In the genomic region with DNA sequence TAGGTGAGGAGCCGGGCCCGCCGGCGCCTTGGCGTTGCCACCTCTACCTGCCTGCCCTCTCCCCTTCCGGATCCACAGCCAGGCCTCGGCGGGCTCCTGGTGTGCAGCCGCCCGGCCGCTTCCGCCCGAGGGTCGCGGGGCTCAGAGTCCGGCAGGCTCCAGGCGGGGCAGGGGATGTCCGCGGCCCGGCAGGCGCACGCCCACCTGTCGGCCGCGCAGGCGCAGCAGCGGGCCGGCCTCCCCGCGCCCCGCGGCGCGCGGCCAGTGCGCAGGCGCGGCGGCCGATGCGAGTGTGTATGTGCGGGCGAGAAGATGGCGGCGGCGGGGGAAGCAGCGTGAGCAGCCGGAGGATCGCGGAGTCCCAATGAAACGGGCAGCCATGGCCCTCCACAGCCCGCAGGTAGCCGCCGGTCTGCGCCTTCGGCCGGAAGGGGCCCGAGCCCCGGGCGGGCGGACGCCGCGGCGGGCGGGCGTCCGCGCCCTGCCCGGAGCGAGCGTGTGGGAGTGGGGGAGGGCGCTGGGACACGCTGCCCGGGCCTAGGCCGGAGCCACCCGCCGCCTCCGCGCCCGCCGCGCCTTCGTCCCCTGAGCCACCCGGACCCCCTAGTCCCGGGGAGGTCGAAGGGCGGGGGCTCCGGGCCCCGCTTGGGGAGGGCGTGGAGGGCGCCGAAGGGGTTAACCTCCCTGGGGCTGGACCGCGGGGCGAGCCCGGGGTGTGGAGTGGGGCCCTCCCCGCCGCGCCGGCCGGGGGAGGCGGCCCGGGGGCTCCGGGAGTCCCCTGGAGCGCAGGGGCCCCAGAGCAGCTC, we compare ENCODE assay signal across 1 cellular context.
A peak's percentile ranks its signal among the peaks of the same experiment; 100 is the strongest.
TF ChIP-seq lines count a peak whose summit lies in the region.

USP10 (plus strand) TSS at position 289 of the 806 bp plus-strand sequence; CDS start at position 380, 91 bp downstream.

TF ChIP-seq in HepG2, 621 proteins besides CTCF, POLR2A, EP300 and RAD21 (continued from another document and continues in another):
- TF ChIP-seq, protein P1, sequence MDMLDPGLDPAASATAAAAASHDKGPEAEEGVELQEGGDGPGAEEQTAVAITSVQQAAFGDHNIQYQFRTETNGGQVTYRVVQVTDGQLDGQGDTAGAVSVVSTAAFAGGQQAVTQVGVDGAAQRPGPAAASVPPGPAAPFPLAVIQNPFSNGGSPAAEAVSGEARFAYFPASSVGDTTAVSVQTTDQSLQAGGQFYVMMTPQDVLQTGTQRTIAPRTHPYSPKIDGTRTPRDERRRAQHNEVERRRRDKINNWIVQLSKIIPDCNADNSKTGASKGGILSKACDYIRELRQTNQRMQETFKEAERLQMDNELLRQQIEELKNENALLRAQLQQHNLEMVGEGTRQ (IDR thresholded peaks at IDR 0.05; ENCODE audit: low read depth, low read length) = no peak
- TF ChIP-seq, protein P1 (CRISPR knock-in tag; IDR thresholded peaks at IDR 0.05; ENCODE audit: borderline replicate concordance) = no peak
- TF ChIP-seq ZIK1 (CRISPR knock-in tag; IDR thresholded peaks at IDR 0.05; ENCODE audit: borderline replicate concordance, low read depth) = no peak; the same call in 1 of the 2 replicates
- TF ChIP-seq, protein P2, sequence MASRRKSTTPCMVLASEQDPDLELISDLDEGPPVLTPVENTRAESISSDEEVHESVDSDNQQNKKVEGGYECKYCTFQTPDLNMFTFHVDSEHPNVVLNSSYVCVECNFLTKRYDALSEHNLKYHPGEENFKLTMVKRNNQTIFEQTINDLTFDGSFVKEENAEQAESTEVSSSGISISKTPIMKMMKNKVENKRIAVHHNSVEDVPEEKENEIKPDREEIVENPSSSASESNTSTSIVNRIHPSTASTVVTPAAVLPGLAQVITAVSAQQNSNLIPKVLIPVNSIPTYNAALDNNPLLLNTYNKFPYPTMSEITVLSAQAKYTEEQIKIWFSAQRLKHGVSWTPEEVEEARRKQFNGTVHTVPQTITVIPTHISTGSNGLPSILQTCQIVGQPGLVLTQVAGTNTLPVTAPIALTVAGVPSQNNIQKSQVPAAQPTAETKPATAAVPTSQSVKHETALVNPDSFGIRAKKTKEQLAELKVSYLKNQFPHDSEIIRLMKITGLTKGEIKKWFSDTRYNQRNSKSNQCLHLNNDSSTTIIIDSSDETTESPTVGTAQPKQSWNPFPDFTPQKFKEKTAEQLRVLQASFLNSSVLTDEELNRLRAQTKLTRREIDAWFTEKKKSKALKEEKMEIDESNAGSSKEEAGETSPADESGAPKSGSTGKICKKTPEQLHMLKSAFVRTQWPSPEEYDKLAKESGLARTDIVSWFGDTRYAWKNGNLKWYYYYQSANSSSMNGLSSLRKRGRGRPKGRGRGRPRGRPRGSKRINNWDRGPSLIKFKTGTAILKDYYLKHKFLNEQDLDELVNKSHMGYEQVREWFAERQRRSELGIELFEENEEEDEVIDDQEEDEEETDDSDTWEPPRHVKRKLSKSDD (CRISPR knock-in tag; IDR thresholded peaks at IDR 0.05; ENCODE audit: low read depth) = no peak; the same call in 1 of the 2 replicates
- peak; percentile 41; the same call in 1 of the 2 replicates for TF ChIP-seq ERF (CRISPR knock-in tag; IDR thresholded peaks at IDR 0.05)
- TF ChIP-seq ZNF468 (CRISPR knock-in tag; IDR thresholded peaks at IDR 0.05) = no peak
- no peak; the same call in 1 of the 2 replicates for TF ChIP-seq ZNF576 (CRISPR knock-in tag; IDR thresholded peaks at IDR 0.05)
- peak; percentile 50 for TF ChIP-seq SKI (IDR thresholded peaks at IDR 0.05; ENCODE audit: partially characterized antibody)
- TF ChIP-seq ETV5 (CRISPR knock-in tag; IDR thresholded peaks at IDR 0.05; ENCODE audit: borderline replicate concordance) = peak; percentile 94
- TF ChIP-seq, protein P3, sequence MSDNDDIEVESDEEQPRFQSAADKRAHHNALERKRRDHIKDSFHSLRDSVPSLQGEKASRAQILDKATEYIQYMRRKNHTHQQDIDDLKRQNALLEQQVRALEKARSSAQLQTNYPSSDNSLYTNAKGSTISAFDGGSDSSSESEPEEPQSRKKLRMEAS (IDR thresholded peaks at IDR 0.05) = peak; percentile 85
- TF ChIP-seq ZNF282 (IDR thresholded peaks at IDR 0.05; ENCODE audit: partially characterized antibody) = no peak
- no peak for TF ChIP-seq ZNF839 (CRISPR knock-in tag; IDR thresholded peaks at IDR 0.05; ENCODE audit: borderline replicate concordance)
- no peak; the same call in 1 of the 2 replicates for TF ChIP-seq NCOA1 (CRISPR knock-in tag; IDR thresholded peaks at IDR 0.05)
- TF ChIP-seq REXO4 (CRISPR knock-in tag; IDR thresholded peaks at IDR 0.05; ENCODE audit: borderline replicate concordance) = no peak
- no peak; the same call in none of the 2 replicates for TF ChIP-seq EEA1 (CRISPR knock-in tag; IDR thresholded peaks at IDR 0.05; ENCODE audit: borderline replicate concordance)
- TF ChIP-seq CENPX (CRISPR knock-in tag; IDR thresholded peaks at IDR 0.05) = no peak
- TF ChIP-seq NR2F2 (IDR thresholded peaks at IDR 0.05; ENCODE audit: borderline replicate concordance, low read depth) = 0 out of 2 replicates have a peak, but pooled peaks have one; percentile 26
- TF ChIP-seq ZZZ3 (CRISPR knock-in tag; IDR thresholded peaks at IDR 0.05; ENCODE audit: borderline replicate concordance) = no peak
- TF ChIP-seq ZNF549 (CRISPR knock-in tag; IDR thresholded peaks at IDR 0.05) = no peak
- TF ChIP-seq, protein P4, sequence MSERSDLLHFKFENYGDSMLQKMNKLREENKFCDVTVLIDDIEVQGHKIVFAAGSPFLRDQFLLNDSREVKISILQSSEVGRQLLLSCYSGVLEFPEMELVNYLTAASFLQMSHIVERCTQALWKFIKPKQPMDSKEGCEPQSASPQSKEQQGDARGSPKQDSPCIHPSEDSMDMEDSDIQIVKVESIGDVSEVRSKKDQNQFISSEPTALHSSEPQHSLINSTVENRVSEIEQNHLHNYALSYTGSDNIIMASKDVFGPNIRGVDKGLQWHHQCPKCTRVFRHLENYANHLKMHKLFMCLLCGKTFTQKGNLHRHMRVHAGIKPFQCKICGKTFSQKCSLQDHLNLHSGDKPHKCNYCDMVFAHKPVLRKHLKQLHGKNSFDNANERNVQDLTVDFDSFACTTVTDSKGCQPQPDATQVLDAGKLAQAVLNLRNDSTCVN (CRISPR knock-in tag; IDR thresholded peaks at IDR 0.05; ENCODE audit: borderline replicate concordance) = 0 out of 2 replicates have a peak, but pooled peaks have one; percentile 27
- peak; percentile 70 for TF ChIP-seq AGO2 (optimal IDR thresholded peaks at IDR 0.05; ENCODE audit: low read depth, low read length)
- TF ChIP-seq KAT7 (CRISPR knock-in tag; IDR thresholded peaks at IDR 0.05; ENCODE audit: borderline replicate concordance) = peak; percentile 79; the same call in 1 of the 2 replicates
- no peak for TF ChIP-seq ZNF780A (CRISPR knock-in tag; IDR thresholded peaks at IDR 0.05)
- no peak; the same call in none of the 2 replicates for TF ChIP-seq ZNF746 (CRISPR knock-in tag; IDR thresholded peaks at IDR 0.05)
- TF ChIP-seq PRDM10 (CRISPR knock-in tag; IDR thresholded peaks at IDR 0.05; ENCODE audit: low read depth) = 0 out of 2 replicates have a peak, but pooled peaks have one; percentile 6
- TF ChIP-seq MAFF (IDR thresholded peaks at IDR 0.05; ENCODE audit: low read depth, low read length) = no peak
- TF ChIP-seq, protein P5, sequence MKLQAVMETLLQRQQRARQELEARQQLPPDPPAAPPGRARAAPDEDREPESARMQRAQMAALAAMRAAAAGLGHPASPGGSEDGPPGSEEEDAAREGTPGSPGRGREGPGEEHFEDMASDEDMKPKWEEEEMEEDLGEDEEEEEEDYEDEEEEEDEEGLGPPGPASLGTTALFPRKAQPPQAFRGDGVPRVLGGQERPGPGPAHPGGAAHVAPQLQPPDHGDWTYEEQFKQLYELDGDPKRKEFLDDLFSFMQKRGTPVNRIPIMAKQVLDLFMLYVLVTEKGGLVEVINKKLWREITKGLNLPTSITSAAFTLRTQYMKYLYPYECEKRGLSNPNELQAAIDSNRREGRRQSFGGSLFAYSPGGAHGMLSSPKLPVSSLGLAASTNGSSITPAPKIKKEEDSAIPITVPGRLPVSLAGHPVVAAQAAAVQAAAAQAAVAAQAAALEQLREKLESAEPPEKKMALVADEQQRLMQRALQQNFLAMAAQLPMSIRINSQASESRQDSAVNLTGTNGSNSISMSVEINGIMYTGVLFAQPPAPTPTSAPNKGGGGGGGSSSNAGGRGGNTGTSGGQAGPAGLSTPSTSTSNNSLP (IDR thresholded peaks at IDR 0.05; ENCODE audit: low read depth, low read length) = no peak
- TF ChIP-seq, protein P6, sequence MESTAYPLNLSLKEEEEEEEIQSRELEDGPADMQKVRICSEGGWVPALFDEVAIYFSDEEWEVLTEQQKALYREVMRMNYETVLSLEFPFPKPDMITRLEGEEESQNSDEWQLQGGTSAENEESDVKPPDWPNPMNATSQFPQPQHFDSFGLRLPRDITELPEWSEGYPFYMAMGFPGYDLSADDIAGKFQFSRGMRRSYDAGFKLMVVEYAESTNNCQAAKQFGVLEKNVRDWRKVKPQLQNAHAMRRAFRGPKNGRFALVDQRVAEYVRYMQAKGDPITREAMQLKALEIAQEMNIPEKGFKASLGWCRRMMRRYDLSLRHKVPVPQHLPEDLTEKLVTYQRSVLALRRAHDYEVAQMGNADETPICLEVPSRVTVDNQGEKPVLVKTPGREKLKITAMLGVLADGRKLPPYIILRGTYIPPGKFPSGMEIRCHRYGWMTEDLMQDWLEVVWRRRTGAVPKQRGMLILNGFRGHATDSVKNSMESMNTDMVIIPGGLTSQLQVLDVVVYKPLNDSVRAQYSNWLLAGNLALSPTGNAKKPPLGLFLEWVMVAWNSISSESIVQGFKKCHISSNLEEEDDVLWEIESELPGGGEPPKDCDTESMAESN (CRISPR knock-in tag; conservative IDR thresholded peaks at IDR 0.05) = peak; percentile 63; the same call in 1 of the 2 replicates
- TF ChIP-seq ZNF10 (CRISPR knock-in tag; IDR thresholded peaks at IDR 0.05; ENCODE audit: borderline replicate concordance, low read depth) = no peak
- TF ChIP-seq MAF1 (CRISPR knock-in tag; IDR thresholded peaks at IDR 0.05; ENCODE audit: borderline replicate concordance) = no peak; the same call in 1 of the 2 replicates
- TF ChIP-seq, protein P7, sequence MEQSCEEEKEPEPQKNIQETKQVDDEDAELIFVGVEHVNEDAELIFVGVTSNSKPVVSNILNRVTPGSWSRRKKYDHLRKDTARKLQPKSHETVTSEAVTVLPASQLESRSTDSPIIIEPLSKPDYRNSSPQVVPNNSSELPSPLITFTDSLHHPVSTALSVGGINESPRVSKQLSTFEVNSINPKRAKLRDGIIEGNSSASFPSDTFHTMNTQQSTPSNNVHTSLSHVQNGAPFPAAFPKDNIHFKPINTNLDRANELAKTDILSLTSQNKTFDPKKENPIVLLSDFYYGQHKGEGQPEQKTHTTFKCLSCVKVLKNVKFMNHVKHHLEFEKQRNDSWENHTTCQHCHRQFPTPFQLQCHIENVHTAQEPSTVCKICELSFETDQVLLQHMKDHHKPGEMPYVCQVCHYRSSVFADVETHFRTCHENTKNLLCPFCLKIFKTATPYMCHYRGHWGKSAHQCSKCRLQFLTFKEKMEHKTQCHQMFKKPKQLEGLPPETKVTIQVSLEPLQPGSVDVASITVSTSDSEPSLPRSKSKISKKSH (CRISPR knock-in tag; IDR thresholded peaks at IDR 0.05; ENCODE audit: borderline replicate concordance) = no peak
- no peak for TF ChIP-seq ELK4 (CRISPR knock-in tag; IDR thresholded peaks at IDR 0.05; ENCODE audit: borderline replicate concordance)
- TF ChIP-seq, protein P8, sequence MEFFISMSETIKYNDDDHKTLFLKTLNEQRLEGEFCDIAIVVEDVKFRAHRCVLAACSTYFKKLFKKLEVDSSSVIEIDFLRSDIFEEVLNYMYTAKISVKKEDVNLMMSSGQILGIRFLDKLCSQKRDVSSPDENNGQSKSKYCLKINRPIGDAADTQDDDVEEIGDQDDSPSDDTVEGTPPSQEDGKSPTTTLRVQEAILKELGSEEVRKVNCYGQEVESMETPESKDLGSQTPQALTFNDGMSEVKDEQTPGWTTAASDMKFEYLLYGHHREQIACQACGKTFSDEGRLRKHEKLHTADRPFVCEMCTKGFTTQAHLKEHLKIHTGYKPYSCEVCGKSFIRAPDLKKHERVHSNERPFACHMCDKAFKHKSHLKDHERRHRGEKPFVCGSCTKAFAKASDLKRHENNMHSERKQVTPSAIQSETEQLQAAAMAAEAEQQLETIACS (CRISPR knock-in tag; IDR thresholded peaks at IDR 0.05) = no peak; the same call in 1 of the 2 replicates
- no peak for TF ChIP-seq TSC22D2 (CRISPR knock-in tag; IDR thresholded peaks at IDR 0.05; ENCODE audit: borderline replicate concordance)
